In genomic region chr9:136007906-136008692, GRCh38 we compare ENCODE assay signal across 10 cellular contexts. TPM values are rescaled to one million over a fixed set of nuclear protein-coding genes. Genes with fewer than 3 reads are reported as not detected.
DNase-seq lines count a peak whose midpoint lies in the region; ATAC-seq and TF ChIP-seq lines count a peak whose summit lies in the region.
"Had no signal": no experiment of that assay in that cellular context is flagged by ENCODE, and none has a peak within 500 bp of the region (broad histone marks: within the 10 kb centered on the region; RNA-seq: fewer than 3 reads in every experiment).

No MANE protein-coding gene starts in this region.

- H2BK15ac ChIP-seq in mesenchymal stem cell (ENCODE audit: low read depth, poor library complexity, severe bottlenecking), result peak overlapping the region; percentile 60

- no peak overlapping the region for H2AFZ ChIP-seq in mesenchymal stem cell (ENCODE audit: low read depth, low read length)

- intact Hi-C loops in heart right ventricle (cut with DNase I), result no loop called here
- intact Hi-C loops in Right ventricle myocardium superior (cut with DNase I), result no loop called here
- intact Hi-C loops in uterus (cut with DNase I; ENCODE audit: low total_unique reads), result no loop called here

- peak overlapping the region; percentile 93 for H4K8ac ChIP-seq in mesenchymal stem cell (ENCODE audit: low read length)

- H3K4me2 ChIP-seq in mesenchymal stem cell (ENCODE audit: low read length, poor library complexity, severe bottlenecking), result no peak overlapping the region

- peaks cover 38% of the 10 kb centered on the region for H3K79me1 ChIP-seq in mesenchymal stem cell (replicated peaks; ENCODE audit: low read length, poor library complexity, severe bottlenecking)

- H3K4me3 ChIP-seq in heart right ventricle (no peak overlapping the region), choroid plexus epithelial cell (ENCODE audit: low read depth, low read length) (no peak overlapping the region), mesenchymal stem cell (ENCODE audit: insufficient read depth in 1 of 2, low read depth in 1 of 2, low read length in 2 of 2) (no peak overlapping the region), uterus (no peak overlapping the region)

- peak overlapping the region in 7 of 10 donors; percentile 22 to 85 (median 64) for H3K27ac ChIP-seq in heart right ventricle
- no peak overlapping the region for H3K27ac ChIP-seq in mesenchymal stem cell (ENCODE audit: low read length, poor library complexity, severe bottlenecking)
- H3K27ac ChIP-seq in uterus, result peak overlapping the region; percentile 8 to 39

- H3K23ac ChIP-seq in mesenchymal stem cell (ENCODE audit: low read length in 2 of 2), result peak overlapping the region in 1 of 2 experiments; percentile 84

- peak in 3 of 8 donors; percentile 3 to 8 (median 8) for ATAC-seq in heart right ventricle
- no peak for ATAC-seq in Right ventricle myocardium superior (ENCODE audit: poor library complexity)
- no peak for ATAC-seq in HG03442 (IDR thresholded peaks at IDR 0.05; ENCODE audit: unreplicated experiment)

- peak overlapping the region; percentile 89 to 99 for H3K18ac ChIP-seq in mesenchymal stem cell (ENCODE audit: low read depth in 1 of 2, low read length in 2 of 2)

- no peak overlapping the region for H2BK5ac ChIP-seq in mesenchymal stem cell (ENCODE audit: low read depth, low read length, poor library complexity, severe bottlenecking)

- H3K4ac ChIP-seq in mesenchymal stem cell (ENCODE audit: low read depth in 1 of 2, low read length in 2 of 2), result peak overlapping the region; percentile 92 to 97

- peak overlapping the region; percentile 94 for H2BK120ac ChIP-seq in mesenchymal stem cell (ENCODE audit: low read depth, low read length)

- H3K36me3 ChIP-seq in heart right ventricle, result peaks cover 0 to 42% (median 0%) of the 10 kb centered on the region in 9 donors
- peaks cover 3 to 73% of the 10 kb centered on the region in 2 experiments for H3K36me3 ChIP-seq in mesenchymal stem cell (ENCODE audit: control insufficient read depth in 1 of 2, insufficient read depth in 2 of 2, low read depth in 1 of 2, low read length in 2 of 2)
- H3K36me3 ChIP-seq in uterus, result no peaks in the 10 kb centered on the region

- H3K9me3 ChIP-seq in heart right ventricle, result no peaks in the 10 kb centered on the region
- no peaks in the 10 kb centered on the region for H3K9me3 ChIP-seq in mesenchymal stem cell (ENCODE audit: control insufficient read depth, low read length)
- H3K9me3 ChIP-seq in uterus, result no peaks in the 10 kb centered on the region

- peak overlapping the region in 1 of 2 experiments; percentile 98 for H3K14ac ChIP-seq in mesenchymal stem cell (ENCODE audit: low read length in 2 of 2)

- no peak overlapping the region for H2AK5ac ChIP-seq in mesenchymal stem cell (ENCODE audit: low read length, severe bottlenecking)

- H3K4me1 ChIP-seq in heart right ventricle (peaks cover 12 to 60% (median 36%) of the 10 kb centered on the region in 9 donors), mesenchymal stem cell (ENCODE audit: control insufficient read depth, insufficient read depth, low read depth, low read length) (peaks cover 57% of the 10 kb centered on the region), uterus (peaks cover 0 to 6% of the 10 kb centered on the region in 2 donors)

- TF ChIP-seq CTCF in heart right ventricle (IDR thresholded peaks at IDR 0.05), result no peak
- no peak for TF ChIP-seq CTCF in choroid plexus epithelial cell (conservative IDR thresholded peaks at IDR 0.05; ENCODE audit: low read depth, low read length)
- TF ChIP-seq CTCF in uterus (IDR thresholded peaks at IDR 0.05), result no peak

- peak overlapping the region; percentile 98 for H4K91ac ChIP-seq in mesenchymal stem cell (ENCODE audit: low read length)

- H3K27me3 ChIP-seq in heart right ventricle (no peaks in the 10 kb centered on the region), mesenchymal stem cell (ENCODE audit: control insufficient read depth in 1 of 2, insufficient read depth in 1 of 2, low read length in 2 of 2) (no peaks in the 10 kb centered on the region), uterus (no peaks in the 10 kb centered on the region)

- WGBS in heart right ventricle, 2 donors, result 73 to 78% methylated on average over 24 of the region's 24 CpGs
- 50% methylated on average over 23 of the region's 24 CpGs for WGBS in mesenchymal stem cell

- no peak for TF ChIP-seq POLR2A in uterus (IDR thresholded peaks at IDR 0.05)

- no peak for DNase-seq in heart right ventricle
- DNase-seq in Right ventricle myocardium superior, result no peak
- DNase-seq in choroid plexus epithelial cell (ENCODE audit: low read depth), result peak; percentile 61
- DNase-seq in mesenchymal stem cell, result peak; percentile 96
- DNase-seq in uterus, result no peak
- DNase-seq in NCI-H69 (lab: John Stamatoyannopoulos, UW), result no peak
- no peak for DNase-seq in activated gamma-delta T cell treated with Interleukin-2 at 50 U/mL for 16 hours
- DNase-seq: NCI-H2171, T-helper 1 cell had no signal

- no peak overlapping the region for H3K9ac ChIP-seq in mesenchymal stem cell (ENCODE audit: low read length)

- H2BK12ac ChIP-seq in mesenchymal stem cell (ENCODE audit: low read length in 2 of 2), result peak overlapping the region; percentile 80 to 98

RNA-seq across cellular contexts. Expression of gene UBAC1, which starts 46.9 kb away (rescaled TPM):
- total RNA-seq in heart right ventricle (100 to 1,000 TPM in 2 of 10 donors, 10 to 100 TPM in 8; 73.8 to 138 (median 85.4) TPM), Right ventricle myocardium superior (107 TPM), uterus (10 to 100 TPM; 25.1 to 46.1 (median 35.8) TPM)
- polyA plus RNA-seq in heart right ventricle, result 100 to 1,000 TPM in 1 of 2 donors, 10 to 100 TPM in 1; 83.8 to 172 TPM
- 28.9 TPM for polyA plus RNA-seq in mesenchymal stem cell (2013, experiment 1 of 2)
- 28.1 TPM for polyA plus RNA-seq in mesenchymal stem cell (2013, experiment 2 of 2)

Comparison
In these comparisons a context has a peak if more than half of its experiments do, and no peak if none do; other contexts are left out.
1. DNase-seq: peak in choroid plexus epithelial cell (single experiment) and mesenchymal stem cell (single experiment); none in heart right ventricle (0 of 2), Right ventricle myocardium superior (single experiment), uterus (0 of 2), NCI-H69 (single experiment) and activated gamma-delta T cell treated with Interleukin-2 at 50 U/mL for 16 hours (single experiment).